ENCODE assay signal across 2 cellular contexts in genomic region chr16:4525634-4526277, GRCh38.
A peak's percentile ranks its signal among the peaks of the same experiment; 100 is the strongest.
TF ChIP-seq lines count a peak whose summit lies in the region.

No MANE protein-coding gene starts in this region.

TF ChIP-seq in HEK293, 187 proteins besides CTCF, POLR2A, EP300 and RAD21:
- TF ChIP-seq SP7 (tag by site-specific recombination; IDR thresholded peaks at IDR 0.05) (peak; percentile 65; the same call in 1 of the 2 replicates), ZBTB1 (tag by site-specific recombination; IDR thresholded peaks at IDR 0.05) (no peak), KLF17 (tag by site-specific recombination; IDR thresholded peaks at IDR 0.05) (peak; percentile 73), EGR2 (tag by site-specific recombination; IDR thresholded peaks at IDR 0.05; ENCODE audit: low read depth) (peak; percentile 74), ZFHX2 (tag by site-specific recombination; conservative IDR thresholded peaks at IDR 0.05) (peak; percentile 67)

TF ChIP-seq in H1, 55 proteins besides CTCF, POLR2A, EP300 and RAD21:
- TF ChIP-seq HDAC2 (IDR thresholded peaks at IDR 0.05; ENCODE audit: borderline replicate concordance in 1 of 2, low read depth in 2 of 2, low read length in 2 of 2) (no peak), POU5F1 (IDR thresholded peaks at IDR 0.05; ENCODE audit: low read depth, low read length) (no peak), NANOG (IDR thresholded peaks at IDR 0.05; ENCODE audit: insufficient read depth, low read depth, low read length, poor library complexity, severe bottlenecking) (no peak), CBX5 (IDR thresholded peaks at IDR 0.05; ENCODE audit: low read depth, low read length) (no peak), SAP30 (IDR thresholded peaks at IDR 0.05; ENCODE audit: insufficient read depth, insufficient replicate concordance, low read length) (no peak), KDM1A (IDR thresholded peaks at IDR 0.05; ENCODE audit: borderline replicate concordance, low read length) (no peak), MAFK (IDR thresholded peaks at IDR 0.05; ENCODE audit: low read depth, low read length) (no peak), USF2 (IDR thresholded peaks at IDR 0.05; ENCODE audit: low read length) (no peak), PHF8 (conservative IDR thresholded peaks at IDR 0.05; ENCODE audit: low read depth, low read length) (no peak), YY1 (IDR thresholded peaks at IDR 0.05; ENCODE audit: low read depth, low read length) (no peak), TAF1 (IDR thresholded peaks at IDR 0.05; ENCODE audit: low read depth, low read length) (no peak)
